8 cellular contexts compared by ENCODE assay signal in the genomic region with DNA sequence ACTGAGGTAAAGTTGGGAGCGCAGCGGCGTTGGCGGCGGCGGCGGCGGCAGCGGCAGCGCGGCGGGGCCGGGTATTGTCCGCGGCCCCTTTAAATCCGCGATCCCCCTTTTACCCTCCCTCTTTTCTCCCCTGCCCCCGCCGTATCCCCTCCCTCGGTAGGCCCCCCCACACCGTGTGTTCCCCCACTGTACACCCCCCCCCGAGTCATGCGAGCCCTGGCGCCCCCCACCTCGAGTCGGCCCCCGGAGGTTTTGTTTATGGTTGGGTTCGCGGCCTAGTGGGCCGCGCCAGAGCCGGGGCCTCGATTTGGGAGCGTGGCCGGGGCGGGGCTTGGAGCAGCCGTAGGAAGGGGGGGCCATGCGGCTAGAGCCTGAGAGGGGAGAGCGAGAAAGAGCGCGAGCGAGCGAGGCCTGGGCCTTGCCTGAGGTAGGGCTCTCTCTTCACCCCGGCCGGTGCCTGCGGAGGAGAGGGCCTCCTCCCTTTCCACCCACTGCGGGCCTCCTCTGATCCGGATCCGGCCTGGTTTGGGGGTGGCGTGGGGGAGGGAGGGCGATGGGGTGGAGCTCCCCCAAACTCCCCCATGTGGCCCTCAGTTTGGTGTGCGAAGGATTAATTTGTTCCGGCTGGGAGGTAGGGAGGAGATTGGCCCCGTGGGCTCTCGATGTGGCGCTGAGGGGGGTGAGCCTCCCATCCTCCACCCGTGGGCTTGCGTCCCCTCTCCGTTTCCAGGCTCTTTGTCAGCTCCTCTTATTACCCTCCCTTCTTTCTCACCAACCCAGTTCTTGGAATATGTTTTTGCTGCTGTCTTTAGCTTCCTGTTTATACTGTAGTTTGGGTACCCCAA. TPM values are rescaled to one million over a fixed set of nuclear protein-coding genes. Genes with fewer than 3 reads are reported as not detected.
A peak's percentile ranks its signal among the peaks of the same experiment; 100 is the strongest.
DNase-seq lines count a peak whose midpoint lies in the region; ATAC-seq and TF ChIP-seq lines count a peak whose summit lies in the region.

No MANE protein-coding gene starts in this region.

- ATAC-seq in HG02938 (IDR thresholded peaks at IDR 0.05; ENCODE audit: unreplicated experiment) (peak; percentile 22), Panc1 (peak; percentile 63), foreskin keratinocyte (peak; percentile 30)

- intact Hi-C loops in Panc1 (cut with micrococcal nuclease; ENCODE audit: unreplicated experiment), result no loop called here

- H3K27me3 ChIP-seq in Panc1 (ENCODE audit: control insufficient read depth, insufficient read depth, low read length), result no peaks in the 10 kb centered on the region
- H3K27me3 ChIP-seq in foreskin keratinocyte, result no peaks in the 10 kb centered on the region
- no peaks in the 10 kb centered on the region for H3K27me3 ChIP-seq in neutrophil

- H3K36me3 ChIP-seq in Panc1 (ENCODE audit: control insufficient read depth, insufficient read depth, low read length), result peaks cover 37% of the 10 kb centered on the region
- H3K36me3 ChIP-seq in neutrophil, result peaks cover 20% of the 10 kb centered on the region

- peak; percentile 29 for DNase-seq in NCI-H2171 treated with DMSO at 0.1 percent for 48 hours (lab: John Stamatoyannopoulos, UW)
- no peak for DNase-seq in NCI-H2171 (lab: John Stamatoyannopoulos, UW)
- DNase-seq in Panc1 (ENCODE audit: low read depth, low spot score), result no peak
- DNase-seq in activated T-helper 9 cell treated with anti-CD3 and anti-CD28 coated beads, Interleukin-2, amount 50 U/mL, for 16 hours (ENCODE audit: low read depth), result peak; percentile 63
- DNase-seq in foreskin keratinocyte, result peak in 1 of 2 donors; percentile 22
- peak in 45 of 49 donors; percentile 7 to 83 (median 58) for DNase-seq in substantia nigra (lab: John Stamatoyannopoulos, UW)

- no peak for TF ChIP-seq CTCF in Panc1 (IDR thresholded peaks at IDR 0.05)
- TF ChIP-seq CTCF in foreskin keratinocyte (conservative IDR thresholded peaks at IDR 0.05), result no peak
- TF ChIP-seq CTCF in neutrophil (IDR thresholded peaks at IDR 0.05), result no peak

- CTCF ChIA-PET in Panc1 (lab: Charles Lee), result no interaction called here

- in situ Hi-C loops in Panc1 (cut with HindIII; ENCODE audit: low pct_unique_long_range_greater_than_20kb, low sequenced_read_pairs), result no loop called here

- H3K9me3 ChIP-seq in Panc1 (ENCODE audit: control insufficient read depth, insufficient read depth, low read depth, low read length) (no peaks in the 10 kb centered on the region), neutrophil (no peaks in the 10 kb centered on the region)

- H3K4me3 ChIP-seq in Panc1 (ENCODE audit: low read depth in 2 of 2, low read length in 2 of 2) (peak overlapping the region; percentile 89 to 92), neutrophil (ENCODE audit: low read depth in 1 of 2, low read length in 1 of 2) (peak overlapping the region; percentile 70 to 84)

- POLR2A ChIA-PET in Panc1 (lab: Charles Lee), result interaction anchor here (0.6 kb wide), 3 partner anchors 14 to 512 kb away, joined by 3 to 10 read pairs (median 5); no protein-coding TSS in a partner anchor

- peaks cover 29% of the 10 kb centered on the region for H3K4me1 ChIP-seq in Panc1 (ENCODE audit: control insufficient read depth, insufficient read depth, low read length)
- H3K4me1 ChIP-seq in foreskin keratinocyte, result peaks cover 16% of the 10 kb centered on the region
- H3K4me1 ChIP-seq in neutrophil (ENCODE audit: control insufficient read depth in 1 of 2, insufficient read depth in 1 of 2, low read depth in 1 of 2, low read length in 1 of 2), result peaks cover 32 to 35% of the 10 kb centered on the region in 2 experiments

- BruUV-seq in Panc1 (replicated peaks; lab: Mats Ljungman, UMichigan), result no TSS peak

- peak overlapping the region; percentile 99 for H3K27ac ChIP-seq in Panc1 (ENCODE audit: low read length)
- H3K27ac ChIP-seq in foreskin keratinocyte, result peak overlapping the region; percentile 96
- peak overlapping the region; percentile 89 for H3K27ac ChIP-seq in neutrophil
- peak overlapping the region; percentile 94 for H3K27ac ChIP-seq in substantia nigra (ENCODE audit: low read depth, low read length, poor library complexity, severe bottlenecking)

RNA-seq across cellular contexts. Expression of a gene that starts 0.4 kb away (rescaled TPM):
- total RNA-seq in Panc1 (2021; ENCODE audit: unreplicated experiment) (227 TPM), foreskin keratinocyte (107 and 122 TPM in 2 replicates)
- polyA plus RNA-seq in Panc1 (2012; ENCODE audit: insufficient read length), result 149 TPM
- 79.5 and 90.4 TPM in 2 replicates for polyA plus RNA-seq in foreskin keratinocyte

RNA-seq across cellular contexts. Expression of a gene that starts 15.1 kb away (rescaled TPM):
- total RNA-seq in Panc1 (2021; ENCODE audit: unreplicated experiment) (not detected), foreskin keratinocyte (not detected in 2 replicates)
- not detected for polyA plus RNA-seq in Panc1 (2012; ENCODE audit: insufficient read length)
- not detected in 2 replicates for polyA plus RNA-seq in foreskin keratinocyte

RNA-seq across cellular contexts. Expression of a gene that starts 29.3 kb away (rescaled TPM):
- total RNA-seq in Panc1 (2021; ENCODE audit: unreplicated experiment) (545 TPM), foreskin keratinocyte (529 and 545 TPM in 2 replicates)
- polyA plus RNA-seq in Panc1 (2012; ENCODE audit: insufficient read length), result 765 TPM
- 310 and 343 TPM in 2 replicates for polyA plus RNA-seq in foreskin keratinocyte

RNA-seq across cellular contexts. Expression of a gene that starts 51.2 kb away (rescaled TPM):
- total RNA-seq in Panc1 (2021; ENCODE audit: unreplicated experiment), result 110 TPM
- polyA plus RNA-seq in Panc1 (2012; ENCODE audit: insufficient read length), result 115 TPM
- 132 and 142 TPM in 2 replicates for total RNA-seq in foreskin keratinocyte
- 154 and 171 TPM in 2 replicates for polyA plus RNA-seq in foreskin keratinocyte

Comparison
In these comparisons a context has a peak if more than half of its experiments do, and no peak if none do; other contexts are left out.
1. DNase-seq: peak in NCI-H2171 treated with DMSO at 0.1 percent for 48 hours (single experiment), activated T-helper 9 cell treated with anti-CD3 and anti-CD28 coated beads, Interleukin-2, amount 50 U/mL, for 16 hours (single experiment) and substantia nigra (45 of 49); none in NCI-H2171 (single experiment) and Panc1 (single experiment).
2. Peak in every context shown above with its lines, with median percentiles within 50 percentile points of each other: ATAC-seq and H3K27ac ChIP-seq.